Comparison of ENCODE assay signal across 1 cellular context in genomic region chr15:79130535-79131130, GRCh38.
TF ChIP-seq lines count a peak whose summit lies in the region.

No MANE protein-coding gene starts in this region.

TF ChIP-seq in GM23338, 12 proteins besides CTCF, POLR2A, EP300 and RAD21 (continued from another document):
- TF ChIP-seq, protein P1, sequence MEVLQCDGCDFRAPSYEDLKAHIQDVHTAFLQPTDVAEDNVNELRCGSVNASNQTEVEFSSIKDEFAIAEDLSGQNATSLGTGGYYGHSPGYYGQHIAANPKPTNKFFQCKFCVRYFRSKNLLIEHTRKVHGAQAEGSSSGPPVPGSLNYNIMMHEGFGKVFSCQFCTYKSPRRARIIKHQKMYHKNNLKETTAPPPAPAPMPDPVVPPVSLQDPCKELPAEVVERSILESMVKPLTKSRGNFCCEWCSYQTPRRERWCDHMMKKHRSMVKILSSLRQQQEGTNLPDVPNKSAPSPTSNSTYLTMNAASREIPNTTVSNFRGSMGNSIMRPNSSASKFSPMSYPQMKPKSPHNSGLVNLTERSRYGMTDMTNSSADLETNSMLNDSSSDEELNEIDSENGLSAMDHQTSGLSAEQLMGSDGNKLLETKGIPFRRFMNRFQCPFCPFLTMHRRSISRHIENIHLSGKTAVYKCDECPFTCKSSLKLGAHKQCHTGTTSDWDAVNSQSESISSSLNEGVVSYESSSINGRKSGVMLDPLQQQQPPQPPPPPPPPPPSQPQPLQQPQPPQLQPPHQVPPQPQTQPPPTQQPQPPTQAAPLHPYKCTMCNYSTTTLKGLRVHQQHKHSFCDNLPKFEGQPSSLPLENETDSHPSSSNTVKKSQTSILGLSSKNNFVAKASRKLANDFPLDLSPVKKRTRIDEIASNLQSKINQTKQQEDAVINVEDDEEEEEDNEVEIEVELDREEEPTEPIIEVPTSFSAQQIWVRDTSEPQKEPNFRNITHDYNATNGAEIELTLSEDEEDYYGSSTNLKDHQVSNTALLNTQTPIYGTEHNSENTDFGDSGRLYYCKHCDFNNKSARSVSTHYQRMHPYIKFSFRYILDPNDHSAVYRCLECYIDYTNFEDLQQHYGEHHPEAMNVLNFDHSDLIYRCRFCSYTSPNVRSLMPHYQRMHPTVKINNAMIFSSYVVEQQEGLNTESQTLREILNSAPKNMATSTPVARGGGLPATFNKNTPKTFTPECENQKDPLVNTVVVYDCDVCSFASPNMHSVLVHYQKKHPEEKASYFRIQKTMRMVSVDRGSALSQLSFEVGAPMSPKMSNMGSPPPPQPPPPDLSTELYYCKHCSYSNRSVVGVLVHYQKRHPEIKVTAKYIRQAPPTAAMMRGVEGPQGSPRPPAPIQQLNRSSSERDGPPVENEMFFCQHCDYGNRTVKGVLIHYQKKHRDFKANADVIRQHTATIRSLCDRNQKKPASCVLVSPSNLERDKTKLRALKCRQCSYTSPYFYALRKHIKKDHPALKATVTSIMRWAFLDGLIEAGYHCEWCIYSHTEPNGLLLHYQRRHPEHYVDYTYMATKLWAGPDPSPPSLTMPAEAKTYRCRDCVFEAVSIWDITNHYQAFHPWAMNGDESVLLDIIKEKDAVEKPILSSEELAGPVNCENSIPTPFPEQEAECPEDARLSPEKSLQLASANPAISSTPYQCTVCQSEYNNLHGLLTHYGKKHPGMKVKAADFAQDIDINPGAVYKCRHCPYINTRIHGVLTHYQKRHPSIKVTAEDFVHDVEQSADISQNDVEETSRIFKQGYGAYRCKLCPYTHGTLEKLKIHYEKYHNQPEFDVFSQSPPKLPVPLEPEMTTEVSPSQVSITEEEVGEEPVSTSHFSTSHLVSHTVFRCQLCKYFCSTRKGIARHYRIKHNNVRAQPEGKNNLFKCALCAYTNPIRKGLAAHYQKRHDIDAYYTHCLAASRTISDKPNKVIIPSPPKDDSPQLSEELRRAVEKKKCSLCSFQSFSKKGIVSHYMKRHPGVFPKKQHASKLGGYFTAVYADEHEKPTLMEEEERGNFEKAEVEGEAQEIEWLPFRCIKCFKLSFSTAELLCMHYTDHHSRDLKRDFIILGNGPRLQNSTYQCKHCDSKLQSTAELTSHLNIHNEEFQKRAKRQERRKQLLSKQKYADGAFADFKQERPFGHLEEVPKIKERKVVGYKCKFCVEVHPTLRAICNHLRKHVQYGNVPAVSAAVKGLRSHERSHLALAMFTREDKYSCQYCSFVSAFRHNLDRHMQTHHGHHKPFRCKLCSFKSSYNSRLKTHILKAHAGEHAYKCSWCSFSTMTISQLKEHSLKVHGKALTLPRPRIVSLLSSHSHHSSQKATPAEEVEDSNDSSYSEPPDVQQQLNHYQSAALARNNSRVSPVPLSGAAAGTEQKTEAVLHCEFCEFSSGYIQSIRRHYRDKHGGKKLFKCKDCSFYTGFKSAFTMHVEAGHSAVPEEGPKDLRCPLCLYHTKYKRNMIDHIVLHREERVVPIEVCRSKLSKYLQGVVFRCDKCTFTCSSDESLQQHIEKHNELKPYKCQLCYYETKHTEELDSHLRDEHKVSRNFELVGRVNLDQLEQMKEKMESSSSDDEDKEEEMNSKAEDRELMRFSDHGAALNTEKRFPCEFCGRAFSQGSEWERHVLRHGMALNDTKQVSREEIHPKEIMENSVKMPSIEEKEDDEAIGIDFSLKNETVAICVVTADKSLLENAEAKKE (CRISPR knock-in tag; IDR thresholded peaks at IDR 0.05) = no peak
- no peak for TF ChIP-seq NANOG (IDR thresholded peaks at IDR 0.05; ENCODE audit: borderline replicate concordance)
- TF ChIP-seq REST (IDR thresholded peaks at IDR 0.05; ENCODE audit: unreplicated experiment) = no peak
- TF ChIP-seq, protein P2, sequence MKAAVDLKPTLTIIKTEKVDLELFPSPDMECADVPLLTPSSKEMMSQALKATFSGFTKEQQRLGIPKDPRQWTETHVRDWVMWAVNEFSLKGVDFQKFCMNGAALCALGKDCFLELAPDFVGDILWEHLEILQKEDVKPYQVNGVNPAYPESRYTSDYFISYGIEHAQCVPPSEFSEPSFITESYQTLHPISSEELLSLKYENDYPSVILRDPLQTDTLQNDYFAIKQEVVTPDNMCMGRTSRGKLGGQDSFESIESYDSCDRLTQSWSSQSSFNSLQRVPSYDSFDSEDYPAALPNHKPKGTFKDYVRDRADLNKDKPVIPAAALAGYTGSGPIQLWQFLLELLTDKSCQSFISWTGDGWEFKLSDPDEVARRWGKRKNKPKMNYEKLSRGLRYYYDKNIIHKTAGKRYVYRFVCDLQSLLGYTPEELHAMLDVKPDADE (IDR thresholded peaks at IDR 0.05) = no peak
- no peak for TF ChIP-seq ZNF114 (CRISPR knock-in tag; IDR thresholded peaks at IDR 0.05)
- TF ChIP-seq ZNF331 (CRISPR knock-in tag; IDR thresholded peaks at IDR 0.05; ENCODE audit: low read depth) = no peak
